In the genomic region with DNA sequence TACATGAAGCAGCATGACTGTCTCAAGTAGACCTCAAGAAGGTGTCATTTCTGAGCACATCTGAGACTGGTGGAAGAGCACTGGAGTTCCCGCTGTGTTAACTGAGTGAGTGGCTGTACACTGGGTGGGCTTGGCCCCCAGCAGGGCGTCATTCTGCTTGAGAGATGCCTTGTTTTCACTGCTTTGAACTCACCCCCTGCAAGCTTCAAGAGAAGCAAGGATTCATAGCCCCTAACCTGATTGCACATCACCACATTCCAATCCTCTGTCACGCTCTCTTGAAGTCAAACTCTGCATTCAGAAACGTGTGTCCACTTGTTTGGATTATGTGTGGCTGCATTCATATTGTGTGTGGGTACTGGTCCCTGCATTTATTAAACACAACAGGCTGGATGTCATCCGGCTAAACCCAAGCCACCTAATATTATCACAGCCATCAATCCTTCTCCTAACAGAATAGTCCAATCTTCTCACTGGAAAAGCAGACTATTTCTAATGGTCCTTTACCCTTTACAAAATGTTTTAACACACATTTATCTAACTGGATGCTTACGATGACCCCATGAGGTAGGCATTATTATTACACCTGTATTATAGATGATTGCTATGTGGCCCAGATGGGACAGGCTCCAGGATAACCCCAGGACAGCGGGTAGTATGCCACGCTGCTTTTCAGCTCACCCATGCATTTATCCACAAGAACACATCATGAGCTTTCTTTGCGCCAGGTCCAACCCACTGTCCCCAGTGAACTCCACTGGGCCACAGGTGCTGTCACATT, we compare ENCODE assay signal across 14 cellular contexts.
A peak's percentile ranks its signal among the peaks of the same experiment; 100 is the strongest.
DNase-seq lines count a peak whose midpoint lies in the region; ATAC-seq and TF ChIP-seq lines count a peak whose summit lies in the region.
"Had no signal": no experiment of that assay in that cellular context is flagged by ENCODE, and none has a peak within 500 bp of the region (broad histone marks: within the 10 kb centered on the region; RNA-seq: fewer than 3 reads in every experiment).

No MANE protein-coding gene starts in this region.

- DNase-seq in right cardiac atrium = no peak
- DNase-seq in right atrium auricular region (ENCODE audit: low spot score) = no peak
- no peak for DNase-seq in RWPE2 (ENCODE audit: low spot score)
- peak; percentile 17 for DNase-seq in fibroblast of pulmonary artery (ENCODE audit: low read depth)
- no peak for DNase-seq in uterus
- DNase-seq: activated naive CD4-positive, alpha-beta T cell treated with anti-CD3 and anti-CD28 coated beads, Interleukin-2, amount 10 ng/mL, durations not matched to agents 7 days and 5 days; colonic mucosa; foreskin melanocyte; left ventricle myocardium superior; NCI-H2227 treated with DMSO at 0.1 percent for 48 hours; nephron progenitor cell had no signal

- H3K36me3 ChIP-seq in right atrium auricular region = peaks cover 42% of the 10 kb centered on the region
- H3K36me3 ChIP-seq in RWPE2 (ENCODE audit: low read depth) = peaks cover 76% of the 10 kb centered on the region
- no peaks in the 10 kb centered on the region for H3K36me3 ChIP-seq in uterus
- H3K36me3 ChIP-seq: colonic mucosa had no signal

- H3K9me3 ChIP-seq in right cardiac atrium (ENCODE audit: control insufficient read depth, low read length) = no peaks in the 10 kb centered on the region
- no peaks in the 10 kb centered on the region for H3K9me3 ChIP-seq in right atrium auricular region
- H3K9me3 ChIP-seq in RWPE2 (ENCODE audit: severe bottlenecking) = no peaks in the 10 kb centered on the region
- H3K9me3 ChIP-seq in uterus = no peaks in the 10 kb centered on the region
- H3K9me3 ChIP-seq: colonic mucosa had no signal

- H3K27me3 ChIP-seq in right cardiac atrium (ENCODE audit: control insufficient read depth, insufficient read depth) = no peaks in the 10 kb centered on the region
- H3K27me3 ChIP-seq in right atrium auricular region = no peaks in the 10 kb centered on the region
- H3K27me3 ChIP-seq in RWPE2 (ENCODE audit: insufficient read depth, poor library complexity, severe bottlenecking) = no peaks in the 10 kb centered on the region
- no peaks in the 10 kb centered on the region for H3K27me3 ChIP-seq in uterus
- H3K27me3 ChIP-seq: colonic mucosa had no signal

- H3K27ac ChIP-seq in right cardiac atrium (ENCODE audit: low read length) (peak overlapping the region; percentile 57), right atrium auricular region (no peak overlapping the region), RWPE2 (ENCODE audit: poor library complexity, severe bottlenecking) (peak overlapping the region; percentile 97), uterus (peak overlapping the region; percentile 44 to 80)

- no peak overlapping the region for H3K4me3 ChIP-seq in right cardiac atrium (ENCODE audit: low read length)
- no peak overlapping the region for H3K4me3 ChIP-seq in right atrium auricular region
- H3K4me3 ChIP-seq in RWPE2 (ENCODE audit: severe bottlenecking) = no peak overlapping the region
- H3K4me3 ChIP-seq in fibroblast of pulmonary artery (replicated peaks; ENCODE audit: low read depth, low read length) = no peak overlapping the region
- H3K4me3 ChIP-seq in uterus = no peak overlapping the region
- H3K4me3 ChIP-seq: colonic mucosa had no signal

- intact Hi-C loops in right cardiac atrium (cut with DNase I) (no loop called here), uterus (cut with DNase I; ENCODE audit: low total_unique reads) (no loop called here)

- WGBS in right cardiac atrium = 93% methylated on average over 9 of the region's 9 CpGs

- TF ChIP-seq POLR2A in uterus (IDR thresholded peaks at IDR 0.05) = no peak

- H3K4me1 ChIP-seq in right cardiac atrium (ENCODE audit: control insufficient read depth, insufficient read depth, low read length) (peaks cover 6% of the 10 kb centered on the region), right atrium auricular region (peaks cover 0 to 53% of the 10 kb centered on the region in 2 donors), RWPE2 (ENCODE audit: insufficient read depth, poor library complexity, severe bottlenecking) (peaks cover 35% of the 10 kb centered on the region), uterus (peaks cover 4 to 7% of the 10 kb centered on the region in 2 donors)
- H3K4me1 ChIP-seq: colonic mucosa had no signal

- no peak for ATAC-seq in right cardiac atrium
- peak; percentile 79 for ATAC-seq in RWPE2 (ENCODE audit: low read depth)
- ATAC-seq in HG03520 (IDR thresholded peaks at IDR 0.05; ENCODE audit: unreplicated experiment) = no peak
- ATAC-seq in GM19397 (IDR thresholded peaks at IDR 0.05; ENCODE audit: unreplicated experiment) = no peak
- no peak for ATAC-seq in GM19467 (IDR thresholded peaks at IDR 0.05; ENCODE audit: unreplicated experiment)

- TF ChIP-seq CTCF in right atrium auricular region (IDR thresholded peaks at IDR 0.05) = no peak
- TF ChIP-seq CTCF in RWPE2 (IDR thresholded peaks at IDR 0.05; ENCODE audit: poor library complexity, severe bottlenecking) = peak; percentile 31
- TF ChIP-seq CTCF in fibroblast of pulmonary artery (IDR thresholded peaks at IDR 0.05; ENCODE audit: low read length, missing control alignments) = no peak
- TF ChIP-seq CTCF in uterus (IDR thresholded peaks at IDR 0.05) = no peak

Comparison
In these comparisons a context has a peak if more than half of its experiments do, and no peak if none do; other contexts are left out.
1. H3K27ac ChIP-seq: peak in right cardiac atrium (single experiment), RWPE2 (single experiment) and uterus (2 of 2); none in right atrium auricular region (0 of 2).